In the genomic region with DNA sequence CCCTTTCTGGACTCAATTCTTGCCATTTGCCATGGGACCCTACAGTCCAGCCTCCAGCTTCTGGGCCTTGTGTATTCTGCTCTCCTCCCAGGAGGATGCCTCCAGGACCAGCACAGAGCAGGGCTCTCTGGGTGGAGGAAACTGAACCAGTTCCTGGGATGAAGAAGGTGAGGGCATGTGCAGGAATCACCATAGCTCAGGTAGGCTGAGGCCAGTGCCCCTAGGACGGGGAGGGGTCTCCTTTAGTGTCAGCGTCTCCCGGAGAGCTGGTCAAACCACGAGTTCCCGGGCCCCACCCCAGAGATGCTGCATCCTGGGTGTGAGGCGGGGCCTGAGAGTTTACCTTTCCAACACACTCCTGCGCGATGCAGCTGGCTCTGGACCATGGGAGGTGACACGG, we compare ENCODE assay signal across 18 cellular contexts. TPM values are rescaled to one million over a fixed set of nuclear protein-coding genes. Genes with fewer than 3 reads are reported as not detected.
"Had no signal": no experiment of that assay in that cellular context is flagged by ENCODE, and none has a peak within 500 bp of the region (broad histone marks: within the 10 kb centered on the region; RNA-seq: fewer than 3 reads in every experiment).

No MANE protein-coding gene starts in this region.

- DNase-seq: activated CD4-positive, alpha-beta T cell treated with anti-CD3 and anti-CD28 coated beads for 1 hour; activated CD4-positive, alpha-beta T cell treated with anti-CD3 and anti-CD28 coated beads, Interleukin-2, amount 50 U/mL, for 4 hours; activated naive CD4-positive, alpha-beta T cell treated with anti-CD3 and anti-CD28 coated beads, Interleukin-2, amount 50 U/mL, for 16 hours; activated T-cell treated with anti-CD3 and anti-CD28 coated beads, Interleukin-2, amount 50 U/mL, for 1 hour; caudate nucleus; foreskin melanocyte; naive thymus-derived CD4-positive, alpha-beta T cell; retina; stimulated activated CD4-positive, alpha-beta T cell treated with anti-CD3 and anti-CD28 coated beads, Interleukin-15, amount 100 ng/mL, for 24 hours; stimulated activated CD4-positive, alpha-beta T cell treated with anti-CD3 and anti-CD28 coated beads, Interleukin-4, amount 100 ng/mL, for 1 hour; stimulated activated naive B cell treated with anti-CD40 and anti-IgM and Interleukin-4, amounts not matched to agents 10 μg/mL and 1 μg/mL and 100 μg/mL, for 72 hours; T-helper 1 cell; T1000; thyroid gland had no signal

- H3K36me3 ChIP-seq: thyroid gland had no signal

- H3K9me3 Mint-ChIP-seq: activated T-helper 2 cell treated with anti-CD3 and anti-CD28 coated beads, Interferon-gamma antibody, Interleukin-2, Interleukin-4, amounts not matched to agents 10 μg/mL and 5 μg/mL and 100 μg/mL, durations not matched to agents 14 hours and 24 hours and 36 hours; naive thymus-derived CD4-positive, alpha-beta T cell; stimulated activated naive B cell treated with anti-CD40 and anti-IgM and Interleukin-4, amounts not matched to agents 10 μg/mL and 1 μg/mL and 100 μg/mL, for 72 hours had no signal

- H3K27me3 ChIP-seq: thyroid gland had no signal

- H3K27ac Mint-ChIP-seq: activated T-helper 2 cell treated with anti-CD3 and anti-CD28 coated beads, Interferon-gamma antibody, Interleukin-2, Interleukin-4, amounts not matched to agents 10 μg/mL and 5 μg/mL and 100 μg/mL, durations not matched to agents 14 hours and 24 hours and 36 hours; naive thymus-derived CD4-positive, alpha-beta T cell; stimulated activated naive B cell treated with anti-CD40 and anti-IgM and Interleukin-4, amounts not matched to agents 10 μg/mL and 1 μg/mL and 100 μg/mL, for 72 hours had no signal

- H3K4me3 Mint-ChIP-seq: naive thymus-derived CD4-positive, alpha-beta T cell; stimulated activated naive B cell treated with anti-CD40 and anti-IgM and Interleukin-4, amounts not matched to agents 10 μg/mL and 1 μg/mL and 100 μg/mL, for 72 hours had no signal

- ATAC-seq: naive thymus-derived CD4-positive, alpha-beta T cell; stimulated activated naive B cell treated with anti-CD40 and anti-IgM and Interleukin-4, amounts not matched to agents 10 μg/mL and 1 μg/mL and 100 μg/mL, for 72 hours had no signal

- H3K4me3 ChIP-seq: coronary artery, lung, thyroid gland had no signal

- H3K9me3 ChIP-seq: thyroid gland had no signal

- H3K36me3 Mint-ChIP-seq: naive thymus-derived CD4-positive, alpha-beta T cell; stimulated activated naive B cell treated with anti-CD40 and anti-IgM and Interleukin-4, amounts not matched to agents 10 μg/mL and 1 μg/mL and 100 μg/mL, for 72 hours had no signal

- H3K27ac ChIP-seq: coronary artery, thyroid gland had no signal

RNA-seq across cellular contexts. Expression of gene PRELID3A, which starts 5.8 kb away (rescaled TPM):
- total RNA-seq: mononuclear cell had no signal
- polyA plus RNA-seq: naive thymus-derived CD4-positive, alpha-beta T cell had no signal
